23 cellular contexts compared by ENCODE assay signal in genomic region chr2:195445639-195446038, GRCh38.
"Had no signal": no experiment of that assay in that cellular context is flagged by ENCODE, and none has a peak within 500 bp of the region (broad histone marks: within the 10 kb centered on the region; RNA-seq: fewer than 3 reads in every experiment).

No MANE protein-coding gene starts in this region.

- H3K9me3 ChIP-seq: neutrophil, sigmoid colon, upper lobe of right lung had no signal

- H3K27ac Mint-ChIP-seq: activated CD8-positive, alpha-beta T cell treated with anti-CD3 and anti-CD28 coated beads for 36 hours; activated naive CD8-positive, alpha-beta T cell treated with anti-CD3 and anti-CD28 coated beads for 36 hours; activated T-helper 17 cell treated with anti-CD3 and anti-CD28 coated beads, Interleukin-2, amount 50 U/mL, for 72 hours; natural killer cell had no signal

- H2AFZ ChIP-seq: hepatocyte, parathyroid adenoma had no signal

- H3K9ac ChIP-seq: parathyroid adenoma had no signal

- ATAC-seq: activated CD8-positive, alpha-beta T cell treated with anti-CD3 and anti-CD28 coated beads for 36 hours; activated T-helper 17 cell treated with anti-CD3 and anti-CD28 coated beads, Interleukin-2, amount 50 U/mL, for 72 hours; esophagus mucosa; left colon; lower lobe of right lung; natural killer cell; upper lobe of right lung had no signal

- H3K79me2 ChIP-seq: hepatocyte, parathyroid adenoma had no signal

- H3K4me1 ChIP-seq: lower lobe of right lung, parathyroid adenoma, sigmoid colon, upper lobe of right lung had no signal

- H3K4me1 Mint-ChIP-seq: activated naive CD8-positive, alpha-beta T cell treated with anti-CD3 and anti-CD28 coated beads for 36 hours; central memory CD8-positive, alpha-beta T cell; natural killer cell had no signal

- H3K36me3 ChIP-seq: lower lobe of right lung, neutrophil, sigmoid colon, upper lobe of right lung had no signal

- H3K27me3 Mint-ChIP-seq: activated CD8-positive, alpha-beta T cell treated with anti-CD3 and anti-CD28 coated beads for 36 hours; activated naive CD8-positive, alpha-beta T cell treated with anti-CD3 and anti-CD28 coated beads for 36 hours; activated T-helper 17 cell treated with anti-CD3 and anti-CD28 coated beads, Interleukin-2, amount 50 U/mL, for 72 hours; central memory CD8-positive, alpha-beta T cell had no signal

- H3K27ac ChIP-seq: coronary artery, hepatocyte, lower lobe of right lung, neutrophil, parathyroid adenoma, sigmoid colon, upper lobe of right lung had no signal

- H3K27me3 ChIP-seq: hepatocyte, neutrophil, sigmoid colon, upper lobe of right lung had no signal

- DNase-seq: activated CD4-positive, alpha-beta T cell treated with anti-CD3 and anti-CD28 coated beads for 48 hours; activated CD4-positive, CD25-positive, alpha-beta regulatory T cell; activated CD8-positive, alpha-beta T cell treated with anti-CD3 and anti-CD28 coated beads for 36 hours; activated naive CD4-positive, alpha-beta T cell; activated naive CD8-positive, alpha-beta T cell treated with anti-CD3 and anti-CD28 coated beads for 36 hours; activated T-cell treated with anti-CD3 and anti-CD28 coated beads, Interleukin-2, amount 50 U/mL, for 1 hour; left colon; lower lobe of right lung; natural killer cell; sigmoid colon; stimulated activated CD4-positive, alpha-beta T cell treated with anti-CD3 and anti-CD28 coated beads, Interleukin-12 subunit alpha, Interleukin-12 subunit beta, amount 100 ng/mL, for 4 hours; stimulated activated CD4-positive, alpha-beta T cell treated with anti-CD3 and anti-CD28 coated beads, Interleukin-1b, Interleukin-23, amount 100 ng/mL, for 48 hours; stimulated activated CD8-positive, alpha-beta memory T cell treated with anti-CD3 and anti-CD28 coated beads, Interleukin-4, amount 100 ng/mL, for 48 hours; stimulated activated naive CD4-positive, alpha-beta T cell; T-helper 9 cell; upper lobe of right lung had no signal

- H3K4me3 Mint-ChIP-seq: activated CD8-positive, alpha-beta T cell treated with anti-CD3 and anti-CD28 coated beads for 36 hours; activated naive CD8-positive, alpha-beta T cell treated with anti-CD3 and anti-CD28 coated beads for 36 hours; activated T-helper 17 cell treated with anti-CD3 and anti-CD28 coated beads, Interleukin-2, amount 50 U/mL, for 72 hours; central memory CD8-positive, alpha-beta T cell; natural killer cell had no signal

- H3K4me3 ChIP-seq: coronary artery, hepatocyte, lower lobe of right lung, sigmoid colon, upper lobe of right lung had no signal

- H3K4me2 ChIP-seq: hepatocyte had no signal
